Comparison of ENCODE assay signal across 1 cellular context in the genomic region with DNA sequence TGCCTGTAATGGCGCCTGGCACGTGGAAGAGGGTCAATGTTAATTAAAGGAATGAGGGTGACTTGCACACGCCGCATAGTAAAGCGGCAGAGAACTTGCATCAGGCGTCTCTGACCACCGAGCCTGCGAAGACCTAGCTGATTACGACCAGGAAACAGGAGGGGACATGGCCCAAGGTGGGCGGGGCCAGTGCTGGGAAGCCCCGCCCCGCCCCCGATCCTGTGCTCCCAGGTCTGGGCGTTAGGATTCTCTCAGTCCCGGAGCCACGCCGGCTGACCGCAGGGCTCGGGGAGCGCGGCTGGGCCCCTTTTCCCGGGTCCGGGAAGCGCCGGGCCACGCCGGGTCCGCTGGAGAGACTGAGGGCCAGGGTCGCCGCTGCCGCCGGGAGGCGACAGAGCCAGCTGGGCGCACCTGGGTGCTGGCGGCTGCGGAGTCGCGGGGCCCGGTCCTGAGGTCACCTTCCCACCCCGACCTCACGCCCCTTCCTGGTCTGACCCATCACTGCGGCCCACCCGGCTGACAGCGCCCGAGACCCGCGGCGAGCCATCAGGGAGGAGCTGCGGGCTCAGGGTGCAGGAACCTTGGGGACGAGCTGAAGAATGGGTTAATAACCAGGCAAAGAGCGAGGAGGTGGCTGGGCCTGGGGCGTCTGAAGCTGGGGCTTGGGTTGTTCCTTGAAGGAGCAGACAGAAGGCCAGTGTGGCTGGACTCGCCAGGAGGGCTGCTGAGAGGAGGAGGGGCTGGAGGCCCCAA.
TF ChIP-seq lines count a peak whose summit lies in the region.

No MANE protein-coding gene starts in this region.

TF ChIP-seq in WTC11, 78 proteins besides CTCF, POLR2A, EP300 and RAD21 (continued from another document):
- TF ChIP-seq, protein P1, sequence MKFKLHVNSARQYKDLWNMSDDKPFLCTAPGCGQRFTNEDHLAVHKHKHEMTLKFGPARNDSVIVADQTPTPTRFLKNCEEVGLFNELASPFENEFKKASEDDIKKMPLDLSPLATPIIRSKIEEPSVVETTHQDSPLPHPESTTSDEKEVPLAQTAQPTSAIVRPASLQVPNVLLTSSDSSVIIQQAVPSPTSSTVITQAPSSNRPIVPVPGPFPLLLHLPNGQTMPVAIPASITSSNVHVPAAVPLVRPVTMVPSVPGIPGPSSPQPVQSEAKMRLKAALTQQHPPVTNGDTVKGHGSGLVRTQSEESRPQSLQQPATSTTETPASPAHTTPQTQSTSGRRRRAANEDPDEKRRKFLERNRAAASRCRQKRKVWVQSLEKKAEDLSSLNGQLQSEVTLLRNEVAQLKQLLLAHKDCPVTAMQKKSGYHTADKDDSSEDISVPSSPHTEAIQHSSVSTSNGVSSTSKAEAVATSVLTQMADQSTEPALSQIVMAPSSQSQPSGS (CRISPR knock-in tag; IDR thresholded peaks at IDR 0.05; ENCODE audit: borderline replicate concordance, low read depth), result no peak
